Comparison of ENCODE assay signal across 10 cellular contexts in genomic region chr20:21127201-21127981, GRCh38. TPM values are rescaled to one million over a fixed set of nuclear protein-coding genes. Genes with fewer than 3 reads are reported as not detected.
DNase-seq lines count a peak whose midpoint lies in the region; ATAC-seq and TF ChIP-seq lines count a peak whose summit lies in the region.
"Had no signal": no experiment of that assay in that cellular context is flagged by ENCODE, and none has a peak within 500 bp of the region (broad histone marks: within the 10 kb centered on the region; RNA-seq: fewer than 3 reads in every experiment).

No MANE protein-coding gene starts in this region.

- no peaks in the 10 kb centered on the region for H4K20me1 ChIP-seq in BLaER1 treated with 17β-estradiol and CSF1 and Interleukin-3, amounts not matched to agents 10 nM and 100 nM

- H3K4me1 Mint-ChIP-seq in natural killer cell treated with Interleukin-12 subunit alpha and Interleukin-12 subunit beta and Interleukin-15 and Interleukin-18, amount 100 ng/mL, for 72 hours (ENCODE audit: low read depth in 2 of 2) = peaks cover 14 to 30% of the 10 kb centered on the region in 2 donors

- H3K4me3 ChIP-seq in BLaER1 treated with 17β-estradiol and CSF1 and Interleukin-3, amounts not matched to agents 10 nM and 100 nM = peak overlapping the region in 5 of 10 experiments; percentile 81 to 95 (median 91); a peak in 7 of 20 replicates
- H3K4me3 ChIP-seq in HUES48 (ENCODE audit: low read depth, low read length) (peak overlapping the region; percentile 81), adipocyte (ENCODE audit: low read length) (peak overlapping the region; percentile 87), tibial nerve (no peak overlapping the region)

- H3K27ac ChIP-seq in BLaER1 treated with 17β-estradiol and CSF1 and Interleukin-3, amounts not matched to agents 10 nM and 100 nM = no peak overlapping the region
- H3K27ac ChIP-seq in HUES48 (ENCODE audit: low read depth, low read length) (no peak overlapping the region), tibial nerve (no peak overlapping the region)

- peaks cover 10 to 19% (median 16%) of the 10 kb centered on the region in 10 experiments; a peak in 19 of 20 replicates for H3K4me1 ChIP-seq in BLaER1 treated with 17β-estradiol and CSF1 and Interleukin-3, amounts not matched to agents 10 nM and 100 nM
- H3K4me1 ChIP-seq in HUES48 (ENCODE audit: control insufficient read depth, insufficient read depth, low read length) = peaks cover 44% of the 10 kb centered on the region
- H3K4me1 ChIP-seq in adipocyte (ENCODE audit: control insufficient read depth, insufficient read depth, low read length) = peaks cover 7% of the 10 kb centered on the region
- H3K4me1 ChIP-seq in tibial nerve = peaks cover 0 to 18% (median 3%) of the 10 kb centered on the region in 4 donors

- peak overlapping the region; percentile 82 to 98 (median 93); a peak in 20 of 22 replicates for H3K4me2 ChIP-seq in BLaER1 treated with 17β-estradiol and CSF1 and Interleukin-3, amounts not matched to agents 10 nM and 100 nM

- no peaks in the 10 kb centered on the region for H3K9me3 Mint-ChIP-seq in natural killer cell treated with Interleukin-12 subunit alpha and Interleukin-12 subunit beta and Interleukin-15 and Interleukin-18, amount 100 ng/mL, for 72 hours

- no peak for TF ChIP-seq POLR2A in tibial nerve (IDR thresholded peaks at IDR 0.05)

- ATAC-seq in natural killer cell treated with Interleukin-12 subunit alpha and Interleukin-12 subunit beta and Interleukin-15 and Interleukin-18, amount 100 ng/mL, for 72 hours = no peak
- ATAC-seq in left colon = no peak

- no peaks in the 10 kb centered on the region for H3K36me3 Mint-ChIP-seq in natural killer cell treated with Interleukin-12 subunit alpha and Interleukin-12 subunit beta and Interleukin-15 and Interleukin-18, amount 100 ng/mL, for 72 hours

- TF ChIP-seq CTCF in tibial nerve (IDR thresholded peaks at IDR 0.05) = no peak

- H3K27me3 ChIP-seq in BLaER1 treated with 17β-estradiol and CSF1 and Interleukin-3, amounts not matched to agents 10 nM and 100 nM = no peaks in the 10 kb centered on the region
- H3K27me3 ChIP-seq in HUES48 (ENCODE audit: control insufficient read depth, insufficient read depth, low read length) = no peaks in the 10 kb centered on the region
- no peaks in the 10 kb centered on the region for H3K27me3 ChIP-seq in adipocyte (replicated peaks; ENCODE audit: control insufficient read depth, insufficient read depth, low read length)
- H3K27me3 ChIP-seq in tibial nerve = no peaks in the 10 kb centered on the region
- H3K27me3 ChIP-seq: heart right ventricle had no signal

- H3K36me3 ChIP-seq in BLaER1 treated with 17β-estradiol and CSF1 and Interleukin-3, amounts not matched to agents 10 nM and 100 nM = peaks cover 0 to 17% (median 9%) of the 10 kb centered on the region in 11 experiments; a peak in 10 of 22 replicates
- H3K36me3 ChIP-seq in HUES48 (ENCODE audit: control insufficient read depth, insufficient read depth, low read length) (0 out of 2 replicates have a peak, but pooled peaks cover 10% of the 10 kb centered on the region), adipocyte (ENCODE audit: control insufficient read depth, insufficient read depth, low read length, severe bottlenecking) (peaks cover 7% of the 10 kb centered on the region), tibial nerve (peaks cover 0 to 18% (median 2%) of the 10 kb centered on the region in 3 donors)

- peak overlapping the region in 8 of 11 experiments; percentile 17 to 94 (median 86); a peak in 9 of 22 replicates for H3K9ac ChIP-seq in BLaER1 treated with 17β-estradiol and CSF1 and Interleukin-3, amounts not matched to agents 10 nM and 100 nM
- H3K9ac ChIP-seq in HUES48 (ENCODE audit: low read depth, low read length) = no peak overlapping the region
- H3K9ac ChIP-seq in adipocyte (ENCODE audit: low read length) = peak overlapping the region; percentile 90

- H3K9me3 ChIP-seq in BLaER1 treated with 17β-estradiol and CSF1 and Interleukin-3, amounts not matched to agents 10 nM and 100 nM (replicated peaks in 1 of 11) = no peaks in the 10 kb centered on the region
- H3K9me3 ChIP-seq in HUES48 (ENCODE audit: control insufficient read depth, insufficient read depth, low read length) (no peaks in the 10 kb centered on the region), adipocyte (ENCODE audit: control insufficient read depth, low read length) (no peaks in the 10 kb centered on the region), tibial nerve (no peaks in the 10 kb centered on the region)
- H3K9me3 ChIP-seq: heart right ventricle had no signal

- TF ChIP-seq EP300 in tibial nerve (IDR thresholded peaks at IDR 0.05) = no peak

- WGBS in tibial nerve, 2 donors = 83 to 86% methylated on average over 5 of the region's 5 CpGs

- H3K27ac Mint-ChIP-seq in natural killer cell treated with Interleukin-12 subunit alpha and Interleukin-12 subunit beta and Interleukin-15 and Interleukin-18, amount 100 ng/mL, for 72 hours = peak overlapping the region in 1 of 2 donors; percentile 95

- DNase-seq in adipocyte (ENCODE audit: low read depth) = no peak
- no peak for DNase-seq in natural killer cell treated with Interleukin-12 subunit alpha and Interleukin-12 subunit beta and Interleukin-15 and Interleukin-18, amount 100 ng/mL, for 72 hours (ENCODE audit: low spot score)
- DNase-seq in NCI-H526 (lab: John Stamatoyannopoulos, UW) = no peak
- no peak for DNase-seq in left colon
- no peak for DNase-seq in RKO (ENCODE audit: low spot score)
- DNase-seq in tibial nerve (ENCODE audit: low spot score in 2 of 2) = no peak
- DNase-seq: heart right ventricle, NCI-H2029 had no signal

- intact Hi-C loops in left colon (cut with DNase I, micrococcal nuclease) = no loop called here

- no peaks in the 10 kb centered on the region for H3K27me3 Mint-ChIP-seq in natural killer cell treated with Interleukin-12 subunit alpha and Interleukin-12 subunit beta and Interleukin-15 and Interleukin-18, amount 100 ng/mL, for 72 hours

- H3K4me3 Mint-ChIP-seq in natural killer cell treated with Interleukin-12 subunit alpha and Interleukin-12 subunit beta and Interleukin-15 and Interleukin-18, amount 100 ng/mL, for 72 hours = peak overlapping the region; percentile 85

RNA-seq across cellular contexts. Expression of gene KIZ, which starts 1.5 kb away (rescaled TPM):
- 10 to 100 TPM; 10.5 to 20.6 TPM for total RNA-seq in natural killer cell treated with Interleukin-12 subunit alpha and Interleukin-12 subunit beta and Interleukin-15 and Interleukin-18, amount 100 ng/mL, for 72 hours
- 10 to 100 TPM; 10.0 to 23.4 TPM for total RNA-seq in left colon
- 10 to 100 TPM; 19.8 to 58.6 (median 54.9) TPM for total RNA-seq in tibial nerve

RNA-seq across cellular contexts. Expression of gene LINC00237, which starts 21.2 kb away (rescaled TPM):
- not detected for total RNA-seq in natural killer cell treated with Interleukin-12 subunit alpha and Interleukin-12 subunit beta and Interleukin-15 and Interleukin-18, amount 100 ng/mL, for 72 hours
- total RNA-seq in left colon (not detected), tibial nerve (not detected)
- total RNA-seq: heart right ventricle had no signal

Comparison
In these comparisons a context has a peak if more than half of its experiments do, and no peak if none do; other contexts are left out.
1. H3K4me3 ChIP-seq: peak in HUES48 (single experiment) and adipocyte (single experiment); none in tibial nerve (0 of 4).